Comparison of ENCODE assay signal across 9 cellular contexts in the genomic region with DNA sequence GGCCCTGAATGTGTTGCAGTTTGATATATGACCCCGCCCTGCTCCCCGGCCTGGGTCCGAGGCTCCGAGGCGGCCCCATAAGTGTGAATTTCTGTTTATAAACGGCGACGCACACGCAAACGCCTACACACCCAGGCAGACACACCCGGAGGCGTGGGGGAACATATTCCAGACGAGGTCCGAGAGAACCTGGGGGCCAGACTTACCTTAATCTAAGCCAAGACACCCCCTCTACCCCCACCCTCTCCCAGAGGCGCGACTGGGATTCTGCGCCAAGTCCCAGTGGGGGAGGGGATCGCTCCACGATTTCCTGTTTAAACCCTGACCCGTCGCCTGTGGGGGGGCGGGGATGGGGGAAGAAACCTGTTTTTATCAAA. TPM values are rescaled to one million over a fixed set of nuclear protein-coding genes. Genes with fewer than 3 reads are reported as not detected.
DNase-seq lines count a peak whose midpoint lies in the region; ATAC-seq and TF ChIP-seq lines count a peak whose summit lies in the region.
"Had no signal": no experiment of that assay in that cellular context is flagged by ENCODE, and none has a peak within 500 bp of the region (broad histone marks: within the 10 kb centered on the region; RNA-seq: fewer than 3 reads in every experiment).

No MANE protein-coding gene starts in this region.

- peak overlapping the region; percentile 75 for H3K4me3 ChIP-seq in Karpas-422 (ENCODE audit: low read length)
- peak overlapping the region; percentile 47 to 71 for H3K4me3 ChIP-seq in ascending aorta
- H3K4me3 ChIP-seq in effector memory CD4-positive, alpha-beta T cell (ENCODE audit: insufficient read depth, low read depth, low read length, poor library complexity, severe bottlenecking), result no peak overlapping the region

- H3K27ac Mint-ChIP-seq in Calu3 (ENCODE audit: unreplicated experiment) (no peak overlapping the region), nephron progenitor cell (peak overlapping the region; percentile 97)

- H3K9me3 Mint-ChIP-seq in Calu3 (ENCODE audit: low read depth, unreplicated experiment) (no peaks in the 10 kb centered on the region), nephron progenitor cell (no peaks in the 10 kb centered on the region)

- H3K27ac ChIP-seq in Karpas-422 (ENCODE audit: low read length), result peak overlapping the region; percentile 81
- peak overlapping the region; percentile 94 to 96 for H3K27ac ChIP-seq in ascending aorta
- H3K27ac ChIP-seq in effector memory CD4-positive, alpha-beta T cell (ENCODE audit: insufficient read depth, low read length, poor library complexity, severe bottlenecking), result no peak overlapping the region
- H3K27ac ChIP-seq: pancreas had no signal

- H3K27me3 Mint-ChIP-seq in Calu3 (ENCODE audit: unreplicated experiment) (peaks cover 80% of the 10 kb centered on the region), nephron progenitor cell (ENCODE audit: low read depth, poor library complexity) (peaks cover 9% of the 10 kb centered on the region)

- CTCF ChIA-PET in Calu3 (lab: Charles Lee), result no interaction called here

- H3K4me1 ChIP-seq in Karpas-422 (ENCODE audit: low read length) (peaks cover 19% of the 10 kb centered on the region), ascending aorta (peaks cover 0 to 10% of the 10 kb centered on the region in 2 donors)
- H3K4me1 ChIP-seq in effector memory CD4-positive, alpha-beta T cell (ENCODE audit: control insufficient read depth, insufficient read depth, low read length, poor library complexity, severe bottlenecking), result peaks cover 21% of the 10 kb centered on the region

- peak overlapping the region; percentile 98 for H3K4me2 ChIP-seq in Karpas-422 (ENCODE audit: low read depth, low read length, poor library complexity, severe bottlenecking)

- H3K36me3 ChIP-seq in Karpas-422 (ENCODE audit: insufficient read depth, low read length) (no peaks in the 10 kb centered on the region), ascending aorta (no peaks in the 10 kb centered on the region)
- H3K36me3 ChIP-seq in effector memory CD4-positive, alpha-beta T cell (ENCODE audit: control insufficient read depth, insufficient read depth, low read length), result no peaks in the 10 kb centered on the region
- H3K36me3 ChIP-seq: pancreas had no signal

- intact Hi-C loops in Calu3 (cut with micrococcal nuclease; ENCODE audit: unreplicated experiment), result no loop called here
- intact Hi-C loops in ascending aorta (cut with DNase I), result loop anchor here (2.0 to 10.0 kb wide), 5 partner anchors 16 to 336 kb away; partner anchors contain the start of genes CBX5 and HNRNPA1

- no peak for TF ChIP-seq CTCF in Calu3 (IDR thresholded peaks at IDR 0.05; ENCODE audit: unreplicated experiment)
- TF ChIP-seq CTCF in ascending aorta (IDR thresholded peaks at IDR 0.05), result no peak
- TF ChIP-seq CTCF in nephron progenitor cell (IDR thresholded peaks at IDR 0.05), result no peak
- no peak for TF ChIP-seq CTCF in omental fat pad (IDR thresholded peaks at IDR 0.05)

- H3K9me2 ChIP-seq in Karpas-422 (replicated peaks; ENCODE audit: insufficient read depth, low read length), result no peaks in the 10 kb centered on the region

- no peaks in the 10 kb centered on the region for H3K4me1 Mint-ChIP-seq in Calu3 (ENCODE audit: low read depth, unreplicated experiment)
- peaks cover 54% of the 10 kb centered on the region for H3K4me1 Mint-ChIP-seq in nephron progenitor cell

- DNase-seq in Calu3 (no peak), Karpas-422 (no peak), ascending aorta (ENCODE audit: low spot score in 2 of 2) (peak in 1 of 2 donors; percentile 80), nephron progenitor cell (peak; percentile 54), NCI-H774 (lab: John Stamatoyannopoulos, UW) (no peak), omental fat pad (ENCODE audit: low spot score) (no peak)
- no peak for DNase-seq in effector memory CD4-positive, alpha-beta T cell

- peak overlapping the region; percentile 90; the same call in 1 of the 2 replicates for H2AFZ ChIP-seq in Karpas-422 (ENCODE audit: low read length)

- H3K36me3 Mint-ChIP-seq in Calu3 (ENCODE audit: insufficient read depth, unreplicated experiment), result peaks cover 11% of the 10 kb centered on the region
- H3K36me3 Mint-ChIP-seq in nephron progenitor cell (ENCODE audit: low read depth), result peaks cover 29% of the 10 kb centered on the region

- H3K27me3 ChIP-seq in Karpas-422 (ENCODE audit: low read length) (no peaks in the 10 kb centered on the region), ascending aorta (no peaks in the 10 kb centered on the region)
- peaks cover 76% of the 10 kb centered on the region for H3K27me3 ChIP-seq in effector memory CD4-positive, alpha-beta T cell (replicated peaks; ENCODE audit: control insufficient read depth, insufficient read depth, low read length, poor library complexity, severe bottlenecking)

- no peaks in the 10 kb centered on the region for H4K20me1 ChIP-seq in Karpas-422 (ENCODE audit: insufficient read depth, low read depth, low read length)

- H3K9me3 ChIP-seq in Karpas-422 (ENCODE audit: low read length), result no peaks in the 10 kb centered on the region
- no peaks in the 10 kb centered on the region for H3K9me3 ChIP-seq in ascending aorta
- no peaks in the 10 kb centered on the region for H3K9me3 ChIP-seq in effector memory CD4-positive, alpha-beta T cell (ENCODE audit: control insufficient read depth, low read length)
- H3K9me3 ChIP-seq: pancreas had no signal

- peak overlapping the region; percentile 92 for H3K9ac ChIP-seq in Karpas-422 (ENCODE audit: low read length)

- no TSS peak for BruUV-seq in Calu3 (replicated peaks; lab: Mats Ljungman, UMichigan)

- H3K4me3 Mint-ChIP-seq in Calu3 (ENCODE audit: low read depth, unreplicated experiment) (peak overlapping the region; percentile 77), nephron progenitor cell (peak overlapping the region; percentile 91)

- H3K79me2 ChIP-seq in Karpas-422 (ENCODE audit: low read length), result no peaks in the 10 kb centered on the region

- ATAC-seq in omental fat pad (ENCODE audit: low FRiP score) (no peak), GM21360 (IDR thresholded peaks at IDR 0.05; ENCODE audit: unreplicated experiment) (no peak)

RNA-seq across cellular contexts. Expression of gene HOXC6, which starts 9.6 kb away (rescaled TPM):
- total RNA-seq in Calu3 (2022) (0.71 and 1.2 TPM in 2 replicates), ascending aorta (7.6 TPM), omental fat pad (1 to 10 TPM in 2 of 4 donors, under 1 TPM in 2; 0.24 to 1.7 (median 1.2) TPM)
- not detected in 2 replicates for total RNA-seq in Karpas-422 (2014; rRNA removed; shearing (Covaris generic); ENCODE audit: low replicate concordance)

RNA-seq across cellular contexts. Expression of gene HOXC8, which starts 9.8 kb away (rescaled TPM):
- total RNA-seq in Calu3 (2022) (0.24 TPM in 1 of 2 replicates, not detected in the other), ascending aorta (8.9 TPM), omental fat pad (under 1 TPM in 2 of 4 donors, not detected in 2; 0.19 to 0.24 TPM)
- total RNA-seq in Karpas-422 (2014; rRNA removed; shearing (Covaris generic); ENCODE audit: low replicate concordance), result not detected in 2 replicates
- total RNA-seq: pancreas had no signal

RNA-seq across cellular contexts. Expression of gene HOXC5, which starts 14.3 kb away (rescaled TPM):
- 0.20 TPM in 1 of 2 replicates, not detected in the other for total RNA-seq in Calu3 (2022)
- total RNA-seq in Karpas-422 (2014; rRNA removed; shearing (Covaris generic); ENCODE audit: low replicate concordance), result not detected in 2 replicates
- total RNA-seq in ascending aorta, result not detected
- under 1 TPM in 3 of 4 donors, not detected in 1; 0.28 to 0.63 (median 0.50) TPM for total RNA-seq in omental fat pad
- total RNA-seq: pancreas had no signal

RNA-seq across cellular contexts. Expression of gene HOXC9, which starts 18.6 kb away (rescaled TPM):
- total RNA-seq in Calu3 (2022), result 0.42 and 0.54 TPM in 2 replicates
- not detected in 2 replicates for total RNA-seq in Karpas-422 (2014; rRNA removed; shearing (Covaris generic); ENCODE audit: low replicate concordance)
- 1.2 TPM for total RNA-seq in ascending aorta
- total RNA-seq in omental fat pad, result 1 to 10 TPM in 1 of 4 donors, under 1 TPM in 2, not detected in 1; 0.28 to 2.0 (median 0.44) TPM

RNA-seq across cellular contexts. Expression of gene HOXC10, which starts 33.6 kb away (rescaled TPM):
- total RNA-seq in Calu3 (2022) (0.51 and 0.71 TPM in 2 replicates), ascending aorta (not detected), omental fat pad (not detected)
- not detected in 2 replicates for total RNA-seq in Karpas-422 (2014; rRNA removed; shearing (Covaris generic); ENCODE audit: low replicate concordance)
